ENCODE assay signal across 8 cellular contexts in genomic region chr3:9731206-9732079, GRCh38. TPM values are rescaled to one million over a fixed set of nuclear protein-coding genes. Genes with fewer than 3 reads are reported as not detected.
A peak's percentile ranks its signal among the peaks of the same experiment; 100 is the strongest.
DNase-seq lines count a peak whose midpoint lies in the region; ATAC-seq and TF ChIP-seq lines count a peak whose summit lies in the region.

Gene BRPF1, plus strand, starts transcription at chr3:9731735. Its CDS starts 2,406 bp downstream, at chr3:9734141.

- intact Hi-C loops in colonic mucosa (cut with DNase I): no loop called here
- intact Hi-C loops in left colon (cut with DNase I, micrococcal nuclease): no loop called here

- H3K9ac ChIP-seq in colonic mucosa (ENCODE audit: low read depth in 2 of 2, low read length in 2 of 2): peak within 1 kb of the TSS; percentile 51 to 80

- peaks cover 6% of the 10 kb centered on the region; the same call in 1 of the 2 replicates for H3K36me3 ChIP-seq in BE2C
- H3K36me3 ChIP-seq in colonic mucosa: no peaks in the 10 kb centered on the region

- no peaks in the 10 kb centered on the region for H3K9me3 ChIP-seq in BE2C
- no peaks in the 10 kb centered on the region for H3K9me3 ChIP-seq in colonic mucosa

- peak within 1 kb of the TSS; percentile 75 for H3K4me3 ChIP-seq in BE2C (ENCODE audit: low read depth, low read length)
- H3K4me3 ChIP-seq in colonic mucosa: peak within 1 kb of the TSS; percentile 100

- TF ChIP-seq CTCF in BE2C (IDR thresholded peaks at IDR 0.05; ENCODE audit: low read depth, low read length) (no peak), colonic mucosa (IDR thresholded peaks at IDR 0.05) (no peak)

- no peaks in the 10 kb centered on the region for H3K27me3 ChIP-seq in BE2C
- H3K27me3 ChIP-seq in colonic mucosa: no peaks in the 10 kb centered on the region

- H3K4me1 ChIP-seq in BE2C: no peaks in the 10 kb centered on the region
- peaks cover 17% of the 10 kb centered on the region for H3K4me1 ChIP-seq in colonic mucosa

- peak within 1 kb of the TSS; percentile 95 for H3K27ac ChIP-seq in colonic mucosa

- DNase-seq in BE2C: peak; percentile 97
- DNase-seq in GM19240 (ENCODE audit: insufficient read length, low spot score): peak; percentile 98
- peak; percentile 95 to 99 for DNase-seq in NCI-H526 (lab: John Stamatoyannopoulos, UW)
- peak; percentile 100 for DNase-seq in activated CD4-positive, alpha-beta T cell treated with anti-CD3 and anti-CD28 coated beads for 48 hours
- DNase-seq in colonic mucosa: peak; percentile 100
- peak; percentile 100 for DNase-seq in left colon
- DNase-seq in stimulated activated CD4-positive, alpha-beta T cell treated with anti-CD3 and anti-CD28 coated beads, Interleukin-1b, Interleukin-23, amount 100 ng/mL, for 48 hours: peak; percentile 99

- ATAC-seq in HG03460 (IDR thresholded peaks at IDR 0.05; ENCODE audit: unreplicated experiment) (peak; percentile 93), left colon (peak; percentile 95)

RNA-seq across cellular contexts. Expression of gene BRPF1, which starts in this region (rescaled TPM):
- polyA plus RNA-seq in BE2C (2012; ENCODE audit: insufficient read depth, insufficient read length, low read depth): 21.3 TPM
- total RNA-seq in colonic mucosa (10 to 100 TPM; 13.6 to 18.7 TPM), left colon (10 to 100 TPM; 14.0 to 15.9 TPM)

Comparison
In these comparisons a context has a peak if more than half of its experiments do, and no peak if none do; other contexts are left out.
1. Peak in every context shown above with its lines: DNase-seq, ATAC-seq, H3K4me3 ChIP-seq and H3K27ac ChIP-seq.